Comparison of ENCODE assay signal across 9 cellular contexts in genomic region chr17:39688475-39688835, GRCh38. TPM values are rescaled to one million over a fixed set of nuclear protein-coding genes. Genes with fewer than 3 reads are reported as not detected.
DNase-seq lines count a peak whose midpoint lies in the region; ATAC-seq and TF ChIP-seq lines count a peak whose summit lies in the region.
"Had no signal": no experiment of that assay in that cellular context is flagged by ENCODE, and none has a peak within 500 bp of the region (broad histone marks: within the 10 kb centered on the region; RNA-seq: fewer than 3 reads in every experiment).

No MANE protein-coding gene starts in this region.

- H3K79me2 ChIP-seq in SK-N-SH (ENCODE audit: insufficient read depth) = no peaks in the 10 kb centered on the region

- no peak for TF ChIP-seq RAD21 in SK-N-SH (IDR thresholded peaks at IDR 0.05; ENCODE audit: low read length)

- no peak for ATAC-seq in SK-N-SH treated with all-trans-retinoic acid at 6 μM for 48 hours
- no peak for ATAC-seq in activated T-helper 17 cell treated with anti-CD3 and anti-CD28 coated beads, Interleukin-2, amount 50 U/mL, for 72 hours (replicated peaks)

- H3K27me3 Mint-ChIP-seq in activated T-helper 17 cell treated with anti-CD3 and anti-CD28 coated beads, Interleukin-2, amount 50 U/mL, for 72 hours = no peaks in the 10 kb centered on the region
- H3K27me3 Mint-ChIP-seq in immature natural killer cell (ENCODE audit: low read depth in 3 of 3) = peaks cover 3 to 9% (median 9%) of the 10 kb centered on the region in 3 donors

- no peaks in the 10 kb centered on the region for H3K9me2 ChIP-seq in SK-N-SH

- TF ChIP-seq EP300 in SK-N-SH (IDR thresholded peaks at IDR 0.05; ENCODE audit: borderline replicate concordance in 1 of 2, low read depth in 1 of 2, low read length in 1 of 2) (no peak), suprapubic skin (IDR thresholded peaks at IDR 0.05) (no peak)

- H3K4me2 ChIP-seq in SK-N-SH = peak overlapping the region; percentile 86

- H3K27ac ChIP-seq in SK-N-SH (ENCODE audit: low read depth in 2 of 2, low read length in 1 of 2) = peak overlapping the region; percentile 84 to 98
- peak overlapping the region; percentile 92 for H3K27ac ChIP-seq in suprapubic skin

- 74% methylated on average over 6 of the region's 6 CpGs for WGBS in SK-N-SH (ENCODE audit: low lambda C conversion rate)
- 15% methylated on average over 6 of the region's 6 CpGs for WGBS in suprapubic skin

- H3K9ac ChIP-seq in SK-N-SH = peak overlapping the region; percentile 49; the same call in 1 of the 2 replicates

- peaks cover 15% of the 10 kb centered on the region for H3F3A ChIP-seq in SK-N-SH (replicated peaks; ENCODE audit: insufficient read depth)

- peak overlapping the region; percentile 100 for H3K4me3 Mint-ChIP-seq in activated T-helper 17 cell treated with anti-CD3 and anti-CD28 coated beads, Interleukin-2, amount 50 U/mL, for 72 hours
- H3K4me3 Mint-ChIP-seq in immature natural killer cell = peak overlapping the region; percentile 95 to 98 (median 97)

- H3K36me3 ChIP-seq in SK-N-SH (replicated peaks in 1 of 2; ENCODE audit: control insufficient read depth in 1 of 2, insufficient read depth in 2 of 2, low read length in 1 of 2) (no peaks in the 10 kb centered on the region), suprapubic skin (peaks cover 16% of the 10 kb centered on the region)

- peak overlapping the region; percentile 99 for H2AFZ ChIP-seq in SK-N-SH (ENCODE audit: low read depth)

- H3K4me1 ChIP-seq in SK-N-SH (ENCODE audit: control insufficient read depth in 1 of 2, insufficient read depth in 2 of 2, low read depth in 1 of 2, low read length in 1 of 2) = peaks cover 0 to 13% of the 10 kb centered on the region in 2 experiments; a peak in 2 of 4 replicates
- peaks cover 15% of the 10 kb centered on the region for H3K4me1 ChIP-seq in suprapubic skin

- H4K20me1 ChIP-seq in SK-N-SH (ENCODE audit: insufficient read depth) = no peaks in the 10 kb centered on the region

- H3K27ac Mint-ChIP-seq in activated T-helper 17 cell treated with anti-CD3 and anti-CD28 coated beads, Interleukin-2, amount 50 U/mL, for 72 hours = peak overlapping the region; percentile 99
- peak overlapping the region; percentile 92 to 98 (median 96) for H3K27ac Mint-ChIP-seq in immature natural killer cell

- peaks cover 13% of the 10 kb centered on the region for H3K36me3 Mint-ChIP-seq in activated T-helper 17 cell treated with anti-CD3 and anti-CD28 coated beads, Interleukin-2, amount 50 U/mL, for 72 hours (ENCODE audit: low read depth)
- H3K36me3 Mint-ChIP-seq in immature natural killer cell = peaks cover 8 to 9% (median 8%) of the 10 kb centered on the region in 3 donors

- no peak for TF ChIP-seq POLR2A in suprapubic skin (IDR thresholded peaks at IDR 0.05)

- no peaks in the 10 kb centered on the region for H3K27me3 ChIP-seq in SK-N-SH (ENCODE audit: insufficient read depth)
- H3K27me3 ChIP-seq in suprapubic skin = no peaks in the 10 kb centered on the region

- POLR2A ChIA-PET in SK-N-SH (lab: Yijun Ruan, JAX) = interaction anchor here (0.9 to 1.5 kb wide), 5 partner anchors 9 to 20 kb away, joined by 3 to 7 read pairs (median 4); partner anchors contain the start of gene PNMT

- H3K4me3 ChIP-seq in SK-N-SH (ENCODE audit: low read depth in 2 of 2, low read length in 1 of 2) = peak overlapping the region; percentile 61 to 78
- H3K4me3 ChIP-seq in suprapubic skin = peak overlapping the region; percentile 85

- peaks cover 9% of the 10 kb centered on the region for H3K9me3 Mint-ChIP-seq in activated T-helper 17 cell treated with anti-CD3 and anti-CD28 coated beads, Interleukin-2, amount 50 U/mL, for 72 hours
- H3K9me3 Mint-ChIP-seq in immature natural killer cell = no peaks in the 10 kb centered on the region

- peaks cover 20% of the 10 kb centered on the region for H3K4me1 Mint-ChIP-seq in activated T-helper 17 cell treated with anti-CD3 and anti-CD28 coated beads, Interleukin-2, amount 50 U/mL, for 72 hours
- peaks cover 24 to 27% of the 10 kb centered on the region in 2 donors for H3K4me1 Mint-ChIP-seq in immature natural killer cell

- H3K9me3 ChIP-seq in SK-N-SH (no peaks in the 10 kb centered on the region), suprapubic skin (no peaks in the 10 kb centered on the region)

- CTCF ChIA-PET in SK-N-SH (lab: Yijun Ruan, JAX) = interaction anchor here (0.8 to 2.2 kb wide), 9 partner anchors 8 to 66 kb away, joined by 3 to 10 read pairs (median 5); no protein-coding TSS in a partner anchor

- DNase-seq in SK-N-SH (no peak), immature natural killer cell (no peak), suprapubic skin (ENCODE audit: low spot score in 2 of 2) (no peak), amniotic stem cell (lab: John Stamatoyannopoulos, UW) (no peak), HUDEP-2 (lab: John Stamatoyannopoulos, UW; ENCODE audit: unreplicated experiment in 76 of 76) (no peak), AG20443 (ENCODE audit: low spot score) (no peak)

- no peak for TF ChIP-seq CTCF in SK-N-SH (IDR thresholded peaks at IDR 0.05)
- TF ChIP-seq CTCF in suprapubic skin (IDR thresholded peaks at IDR 0.05) = no peak

TF ChIP-seq in SK-N-SH, 30 proteins besides CTCF, POLR2A, EP300 and RAD21 (continues in another document):
- TF ChIP-seq MEF2A (IDR thresholded peaks at IDR 0.05; ENCODE audit: borderline replicate concordance, low read depth) = no peak
- TF ChIP-seq GATA2 (CRISPR knock-in tag; IDR thresholded peaks at IDR 0.05) = no peak
- no peak for TF ChIP-seq EZH2phosphoT487 (IDR thresholded peaks at IDR 0.05; ENCODE audit: borderline replicate concordance, low read depth)
- TF ChIP-seq FOSL2 (IDR thresholded peaks at IDR 0.05; ENCODE audit: borderline replicate concordance, low read depth) = no peak

TF ChIP-seq in SK-N-SH treated with all-trans-retinoic acid at 6 μM for 48 hours, 23 proteins besides CTCF, POLR2A, EP300 and RAD21:
- TF ChIP-seq ZNF8 (CRISPR knock-in tag; IDR thresholded peaks at IDR 0.05) = no peak
- no peak for TF ChIP-seq CSDC2 (CRISPR knock-in tag; IDR thresholded peaks at IDR 0.05)
- no peak for TF ChIP-seq ZNF565 (CRISPR knock-in tag; conservative IDR thresholded peaks at IDR 0.05; ENCODE audit: low read depth)
- no peak for TF ChIP-seq CREB5 (CRISPR knock-in tag; IDR thresholded peaks at IDR 0.05; ENCODE audit: low read depth)
- no peak for TF ChIP-seq RARB (CRISPR knock-in tag; IDR thresholded peaks at IDR 0.05)
- no peak for TF ChIP-seq CSRNP3 (CRISPR knock-in tag; IDR thresholded peaks at IDR 0.05)

RNA-seq across cellular contexts. Expression of gene PGAP3, which starts 0.6 kb away (rescaled TPM):
- polyA plus RNA-seq in SK-N-SH (2012; rRNA removed) = 20.9 and 25.8 TPM in 2 replicates
- 8.3 and 12.5 TPM in 2 replicates for polyA plus RNA-seq in SK-N-SH (2012; cell fraction: cytosol; rRNA removed)
- polyA plus RNA-seq in SK-N-SH (2012; cell fraction: nucleus; rRNA removed) = 83.8 and 86.4 TPM in 2 replicates
- 10 to 100 TPM in 1 of 2 donors, 1 to 10 TPM in 1; 5.9 to 14.8 TPM for total RNA-seq in activated T-helper 17 cell treated with anti-CD3 and anti-CD28 coated beads, Interleukin-2, amount 50 U/mL, for 72 hours
- 10 to 100 TPM; 24.0 to 47.1 (median 37.8) TPM for polyA plus RNA-seq in immature natural killer cell
- 10 to 100 TPM; 25.7 to 41.5 (median 32.7) TPM for total RNA-seq in suprapubic skin

RNA-seq across cellular contexts. Expression of gene ERBB2, which starts 11.4 kb away (rescaled TPM):
- 1.9 and 2.6 TPM in 2 replicates for polyA plus RNA-seq in SK-N-SH (2012; rRNA removed)
- 1.0 and 1.2 TPM in 2 replicates for polyA plus RNA-seq in SK-N-SH (2012; cell fraction: cytosol; rRNA removed)
- polyA plus RNA-seq in SK-N-SH (2012; cell fraction: nucleus; rRNA removed) = 5.7 and 9.7 TPM in 2 replicates
- total RNA-seq in activated T-helper 17 cell treated with anti-CD3 and anti-CD28 coated beads, Interleukin-2, amount 50 U/mL, for 72 hours = 1 to 10 TPM; 3.4 to 5.9 TPM
- 10 to 100 TPM; 14.5 to 49.2 (median 25.2) TPM for polyA plus RNA-seq in immature natural killer cell
- total RNA-seq in suprapubic skin = 100 to 1,000 TPM; 144 to 192 (median 173) TPM

RNA-seq across cellular contexts. Expression of gene PNMT, which starts 20.2 kb away (rescaled TPM):
- polyA plus RNA-seq in SK-N-SH (2012; rRNA removed) = 0.05 and 0.07 TPM in 2 replicates
- 0.03 and 0.07 TPM in 2 replicates for polyA plus RNA-seq in SK-N-SH (2012; cell fraction: cytosol; rRNA removed)
- polyA plus RNA-seq in SK-N-SH (2012; cell fraction: nucleus; rRNA removed) = 0.07 and 0.21 TPM in 2 replicates
- total RNA-seq in activated T-helper 17 cell treated with anti-CD3 and anti-CD28 coated beads, Interleukin-2, amount 50 U/mL, for 72 hours = not detected
- polyA plus RNA-seq in immature natural killer cell = 1 to 10 TPM in 2 of 3 donors, not detected in 1; 1.4 to 1.6 TPM
- total RNA-seq in suprapubic skin = 1 to 10 TPM in 2 of 4 donors, under 1 TPM in 2; 0.53 to 1.6 (median 1.1) TPM
- total RNA-seq: RPMI7951 had no signal

RNA-seq across cellular contexts. Expression of gene TCAP, which starts 23.3 kb away (rescaled TPM):
- polyA plus RNA-seq in SK-N-SH (2012; rRNA removed) = 0.43 and 0.67 TPM in 2 replicates
- polyA plus RNA-seq in SK-N-SH (2012; cell fraction: cytosol; rRNA removed) = 0.08 and 0.13 TPM in 2 replicates
- polyA plus RNA-seq in SK-N-SH (2012; cell fraction: nucleus; rRNA removed) = 3.6 and 4.0 TPM in 2 replicates
- total RNA-seq in activated T-helper 17 cell treated with anti-CD3 and anti-CD28 coated beads, Interleukin-2, amount 50 U/mL, for 72 hours = 1 to 10 TPM; 2.0 to 2.5 TPM
- not detected for polyA plus RNA-seq in immature natural killer cell
- 1 to 10 TPM in 2 of 4 donors, under 1 TPM in 1, not detected in 1; 0.57 to 2.4 (median 1.1) TPM for total RNA-seq in suprapubic skin

RNA-seq across cellular contexts. Expression of gene MIEN1, which starts 41.9 kb away (rescaled TPM):
- polyA plus RNA-seq in SK-N-SH (2012; rRNA removed) (100 and 105 TPM in 2 replicates), immature natural killer cell (100 to 1,000 TPM; 181 to 197 (median 181) TPM)
- polyA plus RNA-seq in SK-N-SH (2012; cell fraction: cytosol; rRNA removed) = 84.1 and 96.5 TPM in 2 replicates
- polyA plus RNA-seq in SK-N-SH (2012; cell fraction: nucleus; rRNA removed) = 37.0 and 62.4 TPM in 2 replicates
- 10 to 100 TPM; 24.6 to 45.2 TPM for total RNA-seq in activated T-helper 17 cell treated with anti-CD3 and anti-CD28 coated beads, Interleukin-2, amount 50 U/mL, for 72 hours
- total RNA-seq in suprapubic skin = 10 to 100 TPM; 43.6 to 54.1 (median 52.1) TPM

Comparison
In these comparisons a context has a peak if more than half of its experiments do, and no peak if none do; other contexts are left out.
1. RNA of gene ERBB2, which starts 11.4 kb away (total RNA-seq): 144 to 192 TPM in suprapubic skin; 3.4 to 5.9 TPM in activated T-helper 17 cell treated with anti-CD3 and anti-CD28 coated beads, Interleukin-2, amount 50 U/mL, for 72 hours; every median in the first group is over 10 times any median in the second.